22 cellular contexts compared by ENCODE assay signal in the genomic region with DNA sequence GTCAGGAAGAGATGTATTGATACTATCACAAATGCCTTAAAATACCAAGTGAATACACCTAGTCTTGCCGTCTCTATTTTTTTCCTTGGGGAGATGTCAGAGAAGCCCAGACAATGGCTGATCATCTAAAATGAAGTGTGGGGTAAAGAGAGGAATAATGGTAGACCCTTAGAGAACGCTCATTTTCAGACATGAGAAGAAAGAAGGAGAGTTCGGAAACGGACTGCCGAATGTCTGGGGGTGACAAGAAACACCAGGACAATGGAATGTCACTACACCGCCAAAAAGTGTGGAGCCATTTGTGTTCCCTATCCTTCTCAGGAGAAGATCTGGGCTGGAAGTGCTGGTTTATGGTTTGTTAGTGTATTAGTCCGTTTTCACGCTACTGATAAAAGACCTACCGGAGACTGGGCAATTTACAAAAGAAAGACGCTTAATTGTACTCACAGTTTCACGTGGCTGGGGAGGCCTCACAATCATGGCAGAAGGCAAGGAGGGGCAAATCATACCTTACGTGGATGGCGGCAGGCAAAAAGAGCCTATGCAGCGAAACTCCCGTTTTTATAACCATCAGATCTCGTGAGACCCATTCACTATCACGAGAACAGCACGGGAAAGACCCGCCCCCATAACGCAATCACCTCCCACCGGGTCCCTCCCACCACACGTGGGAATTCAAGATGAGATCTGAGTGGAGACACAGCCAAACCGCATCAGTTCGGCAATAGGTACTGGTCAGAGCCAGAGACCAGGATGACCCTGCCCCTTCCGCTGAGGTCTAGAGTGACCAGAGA.
"Had no signal": no experiment of that assay in that cellular context is flagged by ENCODE, and none has a peak within 500 bp of the region (broad histone marks: within the 10 kb centered on the region; RNA-seq: fewer than 3 reads in every experiment).

No MANE protein-coding gene starts in this region.

- ATAC-seq: left lobe of liver; natural killer cell; psoas muscle; right cardiac atrium; stimulated activated effector memory CD8-positive, alpha-beta T cell treated with anti-CD3 and anti-CD28 coated beads, Interleukin-12 subunit alpha, Interleukin-12 subunit beta, amount 100 ng/mL, for 72 hours had no signal

- H3K36me3 ChIP-seq: ovary, sigmoid colon, stomach, tibial nerve, upper lobe of left lung, vagina had no signal

- DNase-seq: dorsolateral prefrontal cortex; effector CD4-positive, alpha-beta T cell; head of caudate nucleus; kidney; natural killer cell; occipital lobe; ovary; posterior cingulate gyrus; psoas muscle; right cardiac atrium; sigmoid colon; stimulated activated CD4-positive, alpha-beta T cell treated with anti-CD3 and anti-CD28 coated beads, Interleukin-2, amount 100 ng/mL, for 24 hours; stimulated activated CD4-positive, alpha-beta T cell treated with anti-CD3 and anti-CD28 coated beads, Interleukin-4, amount 100 ng/mL, for 24 hours; stimulated activated naive CD4-positive, alpha-beta T cell treated with Interleukin-2 at 50 U/mL for 16 hours; stomach; upper lobe of left lung had no signal

- FAIRE-seq: frontal cortex, kidney had no signal

- H3K27ac ChIP-seq: dorsolateral prefrontal cortex, ovary, psoas muscle, sigmoid colon, stomach, tibial nerve, upper lobe of left lung, vagina had no signal

- H3K4me1 ChIP-seq: psoas muscle, sigmoid colon, stomach, tibial nerve, upper lobe of left lung, vagina had no signal

- H3K9me3 ChIP-seq: ovary, psoas muscle, tibial nerve, upper lobe of left lung, vagina had no signal

- H3K4me3 ChIP-seq: dorsolateral prefrontal cortex, lung, ovary, psoas muscle, sigmoid colon, stomach, tibial nerve, upper lobe of left lung, vagina had no signal

- H3K27me3 ChIP-seq: ovary, sigmoid colon, stomach, tibial nerve, upper lobe of left lung, vagina had no signal
